8 cellular contexts compared by ENCODE assay signal in genomic region chr5:140108093-140109049, GRCh38. TPM values are rescaled to one million over a fixed set of nuclear protein-coding genes. Genes with fewer than 3 reads are reported as not detected.
A peak's percentile ranks its signal among the peaks of the same experiment; 100 is the strongest.
DNase-seq lines count a peak whose midpoint lies in the region; ATAC-seq and TF ChIP-seq lines count a peak whose summit lies in the region.

No MANE protein-coding gene starts in this region.

- H3K27ac ChIP-seq in PC-3 (ENCODE audit: low read length), result peak overlapping the region; percentile 68

- peaks cover 6% of the 10 kb centered on the region for H3F3A ChIP-seq in PC-3 (ENCODE audit: low read length, unreplicated experiment)

- H3K36me3 ChIP-seq in PC-3 (ENCODE audit: low read depth, low read length), result no peaks in the 10 kb centered on the region

- H2AFZ ChIP-seq in PC-3 (ENCODE audit: low read length), result peak overlapping the region; percentile 84

- peaks cover 52% of the 10 kb centered on the region for H3K79me2 ChIP-seq in PC-3 (ENCODE audit: low read length)

- H3K9me3 ChIP-seq in PC-3 (ENCODE audit: low read length), result no peaks in the 10 kb centered on the region

- H3K4me3 ChIP-seq in PC-3 (ENCODE audit: low read length) (peak overlapping the region; percentile 95), astrocyte of the cerebellum (ENCODE audit: low read depth, low read length) (peak overlapping the region; percentile 57)

- DNase-seq in SIG-M5 treated with dmso at 0.1 percent for 504 hours (lab: John Stamatoyannopoulos, UW; ENCODE audit: unreplicated experiment), result peak; percentile 47
- DNase-seq in SIG-M5 (lab: John Stamatoyannopoulos, UW), result no peak
- DNase-seq in PC-3, result peak; percentile 32
- no peak for DNase-seq in astrocyte of the cerebellum (ENCODE audit: low read depth)
- DNase-seq in iPS-NIHi7 (ENCODE audit: extremely low spot score), result peak; percentile 25
- peak; percentile 23 for DNase-seq in stimulated activated CD4-positive, alpha-beta T cell treated with anti-CD3 and anti-CD28 coated beads, Interleukin-4, amount 100 ng/mL, for 1 hour
- DNase-seq in 8988T, result no peak

- peak overlapping the region; percentile 76 for H3K9ac ChIP-seq in PC-3 (ENCODE audit: low read length)

- no peaks in the 10 kb centered on the region for H4K20me1 ChIP-seq in PC-3 (ENCODE audit: low read length)

- ATAC-seq in PC-3 (peak; percentile 31), HG02678 (IDR thresholded peaks at IDR 0.05; ENCODE audit: unreplicated experiment) (no peak)

- TSS peak; percentile 55 for BruUV-seq in PC-3 (replicated peaks; lab: Mats Ljungman, UMichigan)

- POLR2A ChIA-PET in PC-3 (lab: Charles Lee; ENCODE audit: unreplicated experiment), result interaction anchor here (0.6 to 0.8 kb wide), 3 partner anchors 33 to 318 kb away, joined by 3 to 9 read pairs (median 4); no protein-coding TSS in a partner anchor

- H3K27me3 ChIP-seq in PC-3 (ENCODE audit: low read length), result no peaks in the 10 kb centered on the region

- no peak for TF ChIP-seq CTCF in PC-3 (conservative IDR thresholded peaks at IDR 0.05; ENCODE audit: low read depth, low read length)
- TF ChIP-seq CTCF in astrocyte of the cerebellum (IDR thresholded peaks at IDR 0.05; ENCODE audit: low read depth, low read length, missing control alignments), result no peak

- H3K4me1 ChIP-seq in PC-3 (ENCODE audit: insufficient read depth, low read length), result peaks cover 26% of the 10 kb centered on the region

- intact Hi-C loops in PC-3 (cut with micrococcal nuclease), result loop anchor here (1.0 to 5.0 kb wide), 3 partner anchors 34 to 294 kb away; partner anchors contain the start of gene ANKHD1

- H3K9me2 ChIP-seq in PC-3 (replicated peaks; ENCODE audit: low read length), result no peaks in the 10 kb centered on the region

- in situ Hi-C loops in astrocyte of the cerebellum (cut with HindIII; ENCODE audit: low sequenced_read_pairs), result no loop called here

- H3K4me2 ChIP-seq in PC-3 (ENCODE audit: low read length), result peak overlapping the region; percentile 99

- CTCF ChIA-PET in PC-3 (lab: Charles Lee), result interaction anchor here (0.5 kb wide), 1 partner anchor 24 kb away, joined by 3 read pairs; no protein-coding TSS in a partner anchor

RNA-seq across cellular contexts. Expression of gene PURA, which starts 5.5 kb away (rescaled TPM):
- total RNA-seq in PC-3 (2014; rRNA removed), result 7.3 and 8.5 TPM in 2 replicates

RNA-seq across cellular contexts. Expression of gene IGIP, which starts 17.4 kb away (rescaled TPM):
- 1.3 and 2.1 TPM in 2 replicates for total RNA-seq in PC-3 (2014; rRNA removed)

Comparison
In these comparisons a context has a peak if more than half of its experiments do, and no peak if none do; other contexts are left out.
1. DNase-seq: peak in SIG-M5 treated with dmso at 0.1 percent for 504 hours (single experiment), PC-3 (single experiment), iPS-NIHi7 (single experiment) and stimulated activated CD4-positive, alpha-beta T cell treated with anti-CD3 and anti-CD28 coated beads, Interleukin-4, amount 100 ng/mL, for 1 hour (single experiment); none in SIG-M5 (single experiment), astrocyte of the cerebellum (single experiment) and 8988T (single experiment).